Comparison of ENCODE assay signal across 23 cellular contexts in genomic region chr11:92190535-92191206, GRCh38. TPM values are rescaled to one million over a fixed set of nuclear protein-coding genes. Genes with fewer than 3 reads are reported as not detected.
"Had no signal": no experiment of that assay in that cellular context is flagged by ENCODE, and none has a peak within 500 bp of the region (broad histone marks: within the 10 kb centered on the region; RNA-seq: fewer than 3 reads in every experiment).

No MANE protein-coding gene starts in this region.

- H3K4me3 ChIP-seq: K562, SJCRH30 had no signal

- H3K27ac Mint-ChIP-seq: IgD-negative memory B cell had no signal

- H3K4me2 ChIP-seq: KMS-11 had no signal

- H3K4me1 ChIP-seq: SJCRH30 had no signal

- H3K9ac ChIP-seq: KMS-11 had no signal

- H3K4me3 Mint-ChIP-seq: IgD-negative memory B cell had no signal

- H3K27ac ChIP-seq: KMS-11, RWPE1, SJCRH30 had no signal

- DNase-seq: Kasumi-1, MV-4-11, NCI-H1092, NCI-H1105 treated with DMSO at 0.1 percent for 48 hours, NCI-H1417 treated with DMSO at 0.1 percent for 48 hours, NCI-H146, NCI-H1694 treated with DMSO at 0.1 percent for 48 hours, NCI-H1930, NCI-H2081, NCI-H2227 treated with DMSO at 0.1 percent for 48 hours, NCI-H524, NCI-H526 treated with DMSO at 0.1 percent for 48 hours, NCI-H748 treated with DMSO at 0.1 percent for 48 hours, PC-3, SHP77, SJCRH30, T-helper 1 cell had no signal

- H3K36me3 ChIP-seq: SJCRH30 had no signal

- H3K27me3 Mint-ChIP-seq: IgD-negative memory B cell had no signal

- H3K9me3 ChIP-seq: SJCRH30 had no signal

- H3K4me1 Mint-ChIP-seq: IgD-negative memory B cell had no signal

- H3K27me3 ChIP-seq: SJCRH30 had no signal

RNA-seq across cellular contexts. Expression of gene FAT3, which starts 33.9 kb away (rescaled TPM):
- total RNA-seq: NCI-H460, OCI-LY7, PC-3 had no signal
